25 cellular contexts compared by ENCODE assay signal in the genomic region with DNA sequence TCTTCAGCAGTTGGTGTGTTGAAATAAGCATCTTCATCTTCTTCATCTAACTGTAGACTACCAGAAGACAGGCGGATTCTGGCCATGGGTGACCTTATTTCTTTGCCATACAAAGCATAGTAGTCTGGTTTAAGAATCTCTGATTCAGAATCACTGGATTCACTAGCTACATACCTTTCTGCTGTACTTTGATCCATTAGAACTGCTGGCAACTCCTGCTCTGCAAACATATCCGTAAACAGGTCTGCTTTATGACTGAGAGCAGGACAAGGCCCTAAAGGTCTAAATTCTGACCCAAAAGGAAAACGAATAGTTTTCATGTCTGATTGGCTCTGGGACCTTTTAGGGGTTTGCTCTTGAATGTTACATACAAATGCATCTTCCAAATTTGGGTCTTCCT. TPM values are rescaled to one million over a fixed set of nuclear protein-coding genes. Genes with fewer than 3 reads are reported as not detected.
DNase-seq lines count a peak whose midpoint lies in the region; ATAC-seq, FAIRE-seq and TF ChIP-seq lines count a peak whose summit lies in the region.
"Had no signal": no experiment of that assay in that cellular context is flagged by ENCODE, and none has a peak within 500 bp of the region (broad histone marks: within the 10 kb centered on the region; RNA-seq: fewer than 3 reads in every experiment).

No MANE protein-coding gene starts in this region.

- DNase-seq in bronchial epithelial cell (ENCODE audit: low read depth) (no peak), left lobe of liver (ENCODE audit: low spot score) (no peak), right lobe of liver (peak in 1 of 3 donors; percentile 40), small intestine (peak; percentile 6), OCI-M1 (lab: John Stamatoyannopoulos, UW) (no peak)
- no peak for DNase-seq in stimulated activated effector memory CD8-positive, alpha-beta T cell treated with anti-CD3 and anti-CD28 coated beads, Interleukin-12 subunit alpha, Interleukin-12 subunit beta, amount 100 ng/mL, for 72 hours (ENCODE audit: low spot score in 2 of 2)
- DNase-seq: 8988T; ACHN; AML-193; BE2C; CD4-positive, alpha-beta T cell; CD8-positive, alpha-beta memory T cell; DMS 273 treated with DMSO at 0.1 percent for 48 hours; DMS79; EL; GDM1; H9 had no signal

- H3K9me3 ChIP-seq in right lobe of liver (no peaks in the 10 kb centered on the region), small intestine (ENCODE audit: control insufficient read depth, low read depth) (no peaks in the 10 kb centered on the region)
- H3K9me3 ChIP-seq: A549; BE2C; BLaER1 treated with 17β-estradiol and CSF1 and Interleukin-3, amounts not matched to agents 10 nM and 100 nM had no signal

- H3K4me3 Mint-ChIP-seq in stimulated activated effector memory CD8-positive, alpha-beta T cell treated with anti-CD3 and anti-CD28 coated beads, Interleukin-12 subunit alpha, Interleukin-12 subunit beta, amount 100 ng/mL, for 72 hours, result no peak overlapping the region
- H3K4me3 Mint-ChIP-seq: CD14-positive monocyte; CD4-positive, alpha-beta T cell; CD8-positive, alpha-beta memory T cell; H9 had no signal

- TF ChIP-seq POLR2A in right lobe of liver (IDR thresholded peaks at IDR 0.05), result no peak

- ATAC-seq in left lobe of liver, result peak; percentile 96
- peak; percentile 90 to 96 (median 93) for ATAC-seq in right lobe of liver
- no peak for ATAC-seq in stimulated activated effector memory CD8-positive, alpha-beta T cell treated with anti-CD3 and anti-CD28 coated beads, Interleukin-12 subunit alpha, Interleukin-12 subunit beta, amount 100 ng/mL, for 72 hours
- no peak for ATAC-seq in GM19455 (IDR thresholded peaks at IDR 0.05; ENCODE audit: unreplicated experiment)
- ATAC-seq: A549, GM12878, HCT116 had no signal

- WGBS in right lobe of liver (ENCODE audit: insufficient coverage, low coverage, low lambda C conversion rate, missing lambda C conversion rate), result 29% methylated on average over 3 of the region's 3 CpGs
- 43 to 76% (median 48%) methylated on average over 3 of the region's 3 CpGs for WGBS in small intestine, 3 donors

- H3K9me3 Mint-ChIP-seq in stimulated activated effector memory CD8-positive, alpha-beta T cell treated with anti-CD3 and anti-CD28 coated beads, Interleukin-12 subunit alpha, Interleukin-12 subunit beta, amount 100 ng/mL, for 72 hours, result no peaks in the 10 kb centered on the region
- H3K9me3 Mint-ChIP-seq: CD14-positive monocyte; CD4-positive, alpha-beta T cell; CD8-positive, alpha-beta memory T cell; H9 had no signal

- no peak overlapping the region for H3K27ac Mint-ChIP-seq in stimulated activated effector memory CD8-positive, alpha-beta T cell treated with anti-CD3 and anti-CD28 coated beads, Interleukin-12 subunit alpha, Interleukin-12 subunit beta, amount 100 ng/mL, for 72 hours
- H3K27ac Mint-ChIP-seq: CD4-positive, alpha-beta T cell; CD8-positive, alpha-beta memory T cell; H9 had no signal

- peaks cover 0 to 3% (median 0%) of the 10 kb centered on the region in 4 donors for H3K4me1 ChIP-seq in right lobe of liver
- H3K4me1 ChIP-seq in small intestine (ENCODE audit: control insufficient read depth in 2 of 2, insufficient read depth in 1 of 2, low read depth in 1 of 2, low read length in 1 of 2), result no peaks in the 10 kb centered on the region
- H3K4me1 ChIP-seq: A549; BE2C; BLaER1 treated with 17β-estradiol and CSF1 and Interleukin-3, amounts not matched to agents 10 nM and 100 nM had no signal

- H3K36me3 ChIP-seq in bronchial epithelial cell (ENCODE audit: control insufficient read depth, insufficient read depth, low read length), result peaks cover 1% of the 10 kb centered on the region
- H3K36me3 ChIP-seq in right lobe of liver, result no peaks in the 10 kb centered on the region
- no peaks in the 10 kb centered on the region for H3K36me3 ChIP-seq in small intestine (ENCODE audit: control insufficient read depth in 2 of 2, insufficient read depth in 2 of 2, low read length in 2 of 2)
- H3K36me3 ChIP-seq: BE2C had no signal

- TF ChIP-seq CTCF in bronchial epithelial cell (IDR thresholded peaks at IDR 0.05; ENCODE audit: insufficient read depth, low read length, severe bottlenecking) (no peak), right lobe of liver (IDR thresholded peaks at IDR 0.05) (no peak)

- no peaks in the 10 kb centered on the region for H3K27me3 ChIP-seq in bronchial epithelial cell (ENCODE audit: control insufficient read depth, insufficient read depth, low read length)
- no peaks in the 10 kb centered on the region for H3K27me3 ChIP-seq in right lobe of liver
- H3K27me3 ChIP-seq in small intestine (ENCODE audit: control insufficient read depth in 2 of 2, insufficient read depth in 2 of 2, low read length in 2 of 2), result no peaks in the 10 kb centered on the region
- H3K27me3 ChIP-seq: BE2C had no signal

- H3K4me3 ChIP-seq in bronchial epithelial cell (ENCODE audit: low read depth, low read length) (no peak overlapping the region), right lobe of liver (no peak overlapping the region), small intestine (ENCODE audit: low read depth in 1 of 2, low read length in 2 of 2) (no peak overlapping the region)
- H3K4me3 ChIP-seq: A549; BLaER1 treated with 17β-estradiol and CSF1 and Interleukin-3, amounts not matched to agents 10 nM and 100 nM; GM12878 had no signal

- no peaks in the 10 kb centered on the region for H3K4me1 Mint-ChIP-seq in stimulated activated effector memory CD8-positive, alpha-beta T cell treated with anti-CD3 and anti-CD28 coated beads, Interleukin-12 subunit alpha, Interleukin-12 subunit beta, amount 100 ng/mL, for 72 hours
- H3K4me1 Mint-ChIP-seq: CD14-positive monocyte; CD8-positive, alpha-beta memory T cell had no signal

- peak overlapping the region in 2 of 3 donors; percentile 14 to 20 for H3K27ac ChIP-seq in right lobe of liver
- no peak overlapping the region for H3K27ac ChIP-seq in small intestine (ENCODE audit: low read depth in 1 of 2, low read length in 1 of 2)
- H3K27ac ChIP-seq: A549; BLaER1 treated with 17β-estradiol and CSF1 and Interleukin-3, amounts not matched to agents 10 nM and 100 nM had no signal

- peaks cover 26% of the 10 kb centered on the region for H3K36me3 Mint-ChIP-seq in stimulated activated effector memory CD8-positive, alpha-beta T cell treated with anti-CD3 and anti-CD28 coated beads, Interleukin-12 subunit alpha, Interleukin-12 subunit beta, amount 100 ng/mL, for 72 hours

- intact Hi-C loops in right lobe of liver (cut with DNase I), result no loop called here

- FAIRE-seq in bronchial epithelial cell (lab: Jason Lieb, UNC), result peak; percentile 7
- no peak for FAIRE-seq in small intestine (lab: Jason Lieb, UNC)
- FAIRE-seq: GM12878, GM19239 had no signal

RNA-seq across cellular contexts. Expression of gene FRMD7, which starts 49.9 kb away (rescaled TPM):
- not detected in 2 replicates for total RNA-seq in bronchial epithelial cell
- 0.05 TPM for total RNA-seq in left lobe of liver
- total RNA-seq in right lobe of liver, result under 1 TPM in 3 of 6 experiments, not detected in 3; 0.07 to 0.18 (median 0.09) TPM
- polyA plus RNA-seq in small intestine, result not detected
- total RNA-seq: CD4-positive, alpha-beta T cell; CD8-positive, alpha-beta memory T cell; GM12878; H4; H9 had no signal
- polyA plus RNA-seq: A549; CD14-positive monocyte; CD8-positive, alpha-beta memory T cell had no signal

RNA-seq across cellular contexts. Expression of gene STK26, which starts 54.8 kb away (rescaled TPM):
- total RNA-seq in bronchial epithelial cell (47.9 and 49.9 TPM in 2 replicates), left lobe of liver (3.2 TPM), right lobe of liver (1 to 10 TPM; 2.7 to 4.0 (median 3.4) TPM)
- polyA plus RNA-seq in small intestine, result 10 to 100 TPM in 2 of 3 donors, 1 to 10 TPM in 1; 9.2 to 13.9 (median 10.7) TPM

Comparison
In these comparisons a context has a peak if more than half of its experiments do, and no peak if none do; other contexts are left out.
1. ATAC-seq: peak in left lobe of liver (single experiment) and right lobe of liver (4 of 4); none in stimulated activated effector memory CD8-positive, alpha-beta T cell treated with anti-CD3 and anti-CD28 coated beads, Interleukin-12 subunit alpha, Interleukin-12 subunit beta, amount 100 ng/mL, for 72 hours (single experiment) and GM19455 (single experiment).
2. H3K27ac ChIP-seq: peak in right lobe of liver (2 of 3); none in small intestine (0 of 2).